In the genomic region with DNA sequence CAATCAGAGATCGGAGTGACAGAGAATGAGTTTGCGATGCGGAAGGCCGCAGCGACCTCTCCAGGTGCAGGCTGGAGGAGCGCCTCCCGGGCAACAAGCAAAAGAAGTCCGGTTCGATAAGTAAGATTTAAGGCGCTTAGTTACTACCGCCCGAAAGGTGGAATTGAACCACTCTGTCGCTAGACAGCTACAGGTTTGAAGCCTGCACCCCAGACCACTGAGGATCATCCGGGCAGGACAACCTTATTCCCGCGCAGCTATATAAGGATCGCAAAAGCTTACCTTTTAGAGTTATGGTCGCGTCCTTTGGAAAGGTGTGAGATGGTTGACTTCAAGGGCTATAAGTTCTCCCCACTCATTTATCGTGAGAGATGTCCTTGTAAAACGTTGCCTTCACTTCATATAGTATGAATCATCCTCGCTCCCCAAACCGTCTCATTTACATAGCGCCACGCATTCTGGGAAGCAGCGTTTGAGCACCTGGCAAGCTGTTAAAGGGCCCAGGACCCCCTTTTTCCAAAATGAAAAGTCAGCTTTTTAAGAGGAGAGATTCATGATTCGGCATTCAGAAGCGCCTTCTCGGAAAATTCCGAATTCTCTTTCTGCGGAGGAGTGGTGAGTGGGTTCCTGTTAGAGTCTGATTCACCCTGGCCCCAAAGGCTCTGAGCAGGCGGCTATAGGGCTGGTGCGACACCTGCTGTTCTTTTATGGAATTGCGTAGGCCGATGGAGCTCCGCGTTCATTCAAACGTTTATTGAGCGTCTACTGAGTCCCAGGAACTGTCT, we compare ENCODE assay signal across 1 cellular context.
A peak's percentile ranks its signal among the peaks of the same experiment; 100 is the strongest.
TF ChIP-seq lines count a peak whose summit lies in the region.

No MANE protein-coding gene starts in this region.

TF ChIP-seq in K562, 482 proteins besides CTCF, POLR2A, EP300 and RAD21 (continued from another document and continues in another):
- TF ChIP-seq, protein P1, sequence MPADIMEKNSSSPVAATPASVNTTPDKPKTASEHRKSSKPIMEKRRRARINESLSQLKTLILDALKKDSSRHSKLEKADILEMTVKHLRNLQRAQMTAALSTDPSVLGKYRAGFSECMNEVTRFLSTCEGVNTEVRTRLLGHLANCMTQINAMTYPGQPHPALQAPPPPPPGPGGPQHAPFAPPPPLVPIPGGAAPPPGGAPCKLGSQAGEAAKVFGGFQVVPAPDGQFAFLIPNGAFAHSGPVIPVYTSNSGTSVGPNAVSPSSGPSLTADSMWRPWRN (IDR thresholded peaks at IDR 0.05; ENCODE audit: low read depth), result no peak
- TF ChIP-seq KLF16 (IDR thresholded peaks at IDR 0.05) (peak; percentile 63; the same call in 1 of the 2 replicates), HDAC1 (IDR thresholded peaks at IDR 0.05) (peak in 1 of 2 experiments; percentile 17; a peak in 1 of 4 replicates), TSHZ1 (CRISPR knock-in tag; IDR thresholded peaks at IDR 0.05) (no peak), MAFG (tag; conservative IDR thresholded peaks at IDR 0.05) (peak; percentile 77), ILF3 (IDR thresholded peaks at IDR 0.05; ENCODE audit: borderline replicate concordance) (no peak), PYGO2 (tag; IDR thresholded peaks at IDR 0.05) (no peak), NR2C2 (CRISPR knock-in tag; IDR thresholded peaks at IDR 0.05) (no peak), NR2C2 (tag; IDR thresholded peaks at IDR 0.05) (peak; percentile 53; the same call in 1 of the 2 replicates), ZBTB7A (IDR thresholded peaks at IDR 0.05; ENCODE audit: borderline replicate concordance, control insufficient read depth, low read depth, low read length) (no peak), GABPB1 (CRISPR knock-in tag; IDR thresholded peaks at IDR 0.05) (peak; percentile 60; the same call in 1 of the 2 replicates), CREM (IDR thresholded peaks at IDR 0.05; ENCODE audit: low read depth) (peak; percentile 44), SP1 (CRISPR knock-in tag; IDR thresholded peaks at IDR 0.05) (peak; percentile 85), L3MBTL2 (IDR thresholded peaks at IDR 0.05) (peak; percentile 66), CXXC5 (CRISPR knock-in tag; IDR thresholded peaks at IDR 0.05) (peak; percentile 44), JUN (IDR thresholded peaks at IDR 0.05; ENCODE audit: borderline replicate concordance, low read depth, low read length) (peak; percentile 22; the same call in 1 of the 2 replicates), JUN (CRISPR knock-in tag; IDR thresholded peaks at IDR 0.05; ENCODE audit: borderline replicate concordance) (0 out of 2 replicates have a peak, but pooled peaks have one; percentile 11), CCNT2 (IDR thresholded peaks at IDR 0.05; ENCODE audit: borderline replicate concordance, extremely low read depth, insufficient read length, low read depth, low read length) (no peak), USF2 (CRISPR knock-in tag; IDR thresholded peaks at IDR 0.05) (no peak), ZBED1 (IDR thresholded peaks at IDR 0.05) (peak; percentile 27; the same call in 1 of the 2 replicates), NBN (IDR thresholded peaks at IDR 0.05; ENCODE audit: low read depth) (peak; percentile 66), CTBP1 (IDR thresholded peaks at IDR 0.05; ENCODE audit: borderline replicate concordance) (peak; percentile 92), MTA3 (IDR thresholded peaks at IDR 0.05; ENCODE audit: borderline replicate concordance) (peak; percentile 66), RBFOX2 (IDR thresholded peaks at IDR 0.05; ENCODE audit: low read depth, low read length) (peak; percentile 49; the same call in 1 of the 2 replicates), HNRNPH1 (optimal IDR thresholded peaks at IDR 0.05; ENCODE audit: low read depth, low read length) (no peak), NR4A1 (CRISPR knock-in tag; IDR thresholded peaks at IDR 0.05) (no peak), NR4A1 (tag; IDR thresholded peaks at IDR 0.05) (0 out of 2 replicates have a peak, but pooled peaks have one; percentile 15), TARDBP (IDR thresholded peaks at IDR 0.05) (peak; percentile 73), TCF7 (IDR thresholded peaks at IDR 0.05; ENCODE audit: borderline replicate concordance) (peak; percentile 67; the same call in 1 of the 2 replicates), HEY1 (CRISPR knock-in tag; IDR thresholded peaks at IDR 0.05; ENCODE audit: borderline replicate concordance) (peak; percentile 64; the same call in 1 of the 2 replicates), ELF1 (tag; IDR thresholded peaks at IDR 0.05) (peak; percentile 30), PRDM10 (IDR thresholded peaks at IDR 0.05; ENCODE audit: partially characterized antibody) (peak; percentile 40), EHMT2 (IDR thresholded peaks at IDR 0.05) (no peak), JUNB (CRISPR knock-in tag; conservative IDR thresholded peaks at IDR 0.05) (no peak), ZNF174 (CRISPR knock-in tag; IDR thresholded peaks at IDR 0.05) (no peak), ZFP36 (IDR thresholded peaks at IDR 0.05; ENCODE audit: low read depth, low read length, partially characterized antibody) (peak; percentile 5)
- TF ChIP-seq, protein P2, sequence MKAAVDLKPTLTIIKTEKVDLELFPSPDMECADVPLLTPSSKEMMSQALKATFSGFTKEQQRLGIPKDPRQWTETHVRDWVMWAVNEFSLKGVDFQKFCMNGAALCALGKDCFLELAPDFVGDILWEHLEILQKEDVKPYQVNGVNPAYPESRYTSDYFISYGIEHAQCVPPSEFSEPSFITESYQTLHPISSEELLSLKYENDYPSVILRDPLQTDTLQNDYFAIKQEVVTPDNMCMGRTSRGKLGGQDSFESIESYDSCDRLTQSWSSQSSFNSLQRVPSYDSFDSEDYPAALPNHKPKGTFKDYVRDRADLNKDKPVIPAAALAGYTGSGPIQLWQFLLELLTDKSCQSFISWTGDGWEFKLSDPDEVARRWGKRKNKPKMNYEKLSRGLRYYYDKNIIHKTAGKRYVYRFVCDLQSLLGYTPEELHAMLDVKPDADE (conservative IDR thresholded peaks at IDR 0.05; ENCODE audit: control insufficient read depth, low read depth, low read length), result peak; percentile 80
- TF ChIP-seq, protein P3, sequence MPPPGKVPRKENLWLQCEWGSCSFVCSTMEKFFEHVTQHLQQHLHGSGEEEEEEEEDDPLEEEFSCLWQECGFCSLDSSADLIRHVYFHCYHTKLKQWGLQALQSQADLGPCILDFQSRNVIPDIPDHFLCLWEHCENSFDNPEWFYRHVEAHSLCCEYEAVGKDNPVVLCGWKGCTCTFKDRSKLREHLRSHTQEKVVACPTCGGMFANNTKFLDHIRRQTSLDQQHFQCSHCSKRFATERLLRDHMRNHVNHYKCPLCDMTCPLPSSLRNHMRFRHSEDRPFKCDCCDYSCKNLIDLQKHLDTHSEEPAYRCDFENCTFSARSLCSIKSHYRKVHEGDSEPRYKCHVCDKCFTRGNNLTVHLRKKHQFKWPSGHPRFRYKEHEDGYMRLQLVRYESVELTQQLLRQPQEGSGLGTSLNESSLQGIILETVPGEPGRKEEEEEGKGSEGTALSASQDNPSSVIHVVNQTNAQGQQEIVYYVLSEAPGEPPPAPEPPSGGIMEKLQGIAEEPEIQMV (tag; conservative IDR thresholded peaks at IDR 0.05; ENCODE audit: low read depth), result no peak; the same call in 1 of the 2 replicates
- TF ChIP-seq, protein P4, sequence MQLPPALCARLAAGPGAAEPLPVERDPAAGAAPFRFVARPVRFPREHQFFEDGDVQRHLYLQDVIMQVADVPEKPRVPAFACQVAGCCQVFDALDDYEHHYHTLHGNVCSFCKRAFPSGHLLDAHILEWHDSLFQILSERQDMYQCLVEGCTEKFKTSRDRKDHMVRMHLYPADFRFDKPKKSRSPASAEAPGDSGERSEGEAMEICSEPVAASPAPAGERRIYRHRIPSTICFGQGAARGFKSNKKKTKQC (CRISPR knock-in tag; IDR thresholded peaks at IDR 0.05), result peak; percentile 15; the same call in 1 of the 2 replicates
- TF ChIP-seq, protein P5, sequence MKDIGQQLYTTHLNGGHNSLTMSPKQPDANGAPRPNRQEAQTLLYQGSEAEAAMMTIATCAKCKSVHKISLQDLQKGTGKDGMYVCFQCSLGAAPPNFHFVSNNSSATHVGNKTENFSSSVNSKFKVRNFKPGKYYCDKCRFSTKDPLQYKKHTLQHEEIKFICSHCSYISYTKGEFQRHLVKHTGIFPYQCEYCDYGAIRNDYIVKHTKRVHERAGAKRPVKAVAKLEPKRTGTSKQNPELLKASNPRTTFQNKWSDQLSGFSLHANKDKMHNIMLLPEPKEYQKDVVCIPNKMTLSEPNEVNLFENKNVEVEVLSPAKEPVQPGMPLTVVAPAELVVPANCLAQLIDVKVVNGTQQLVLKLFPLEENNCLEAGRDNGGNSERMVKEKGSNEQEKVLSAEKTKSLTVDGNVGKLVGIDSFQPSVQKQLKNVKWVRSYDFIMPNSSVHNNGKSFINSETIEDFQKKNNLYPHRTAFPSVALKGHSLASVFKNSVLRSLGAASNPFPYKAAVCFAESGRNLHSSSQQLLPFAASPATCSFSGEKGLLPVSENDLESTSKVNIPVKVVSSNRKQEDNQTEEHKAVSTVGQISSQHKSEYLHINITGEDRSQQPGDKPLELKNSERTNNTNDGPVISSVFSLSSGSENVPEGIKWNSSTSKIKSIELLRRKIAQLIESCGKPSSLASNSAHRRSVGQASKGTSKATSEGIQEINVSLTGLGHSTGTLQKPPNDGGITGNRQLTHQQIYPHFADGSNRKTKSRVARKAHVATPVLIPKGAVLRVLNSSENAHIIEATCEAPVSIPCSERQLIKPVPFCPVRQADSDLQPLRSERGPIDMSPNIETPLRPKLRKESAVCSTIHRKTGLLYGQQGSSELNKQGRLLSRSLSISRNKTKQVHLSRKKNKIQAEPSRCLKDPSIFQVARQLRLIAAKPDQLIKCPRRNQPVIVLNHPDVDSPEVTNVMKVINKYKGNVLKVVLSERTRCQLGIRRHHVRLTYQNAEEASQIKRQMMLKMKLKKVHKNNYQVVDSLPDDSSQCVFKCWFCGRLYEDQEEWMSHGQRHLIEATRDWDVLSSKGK (CRISPR knock-in tag; IDR thresholded peaks at IDR 0.05), result 0 out of 2 replicates have a peak, but pooled peaks have one; percentile 15
- TF ChIP-seq, protein P6, sequence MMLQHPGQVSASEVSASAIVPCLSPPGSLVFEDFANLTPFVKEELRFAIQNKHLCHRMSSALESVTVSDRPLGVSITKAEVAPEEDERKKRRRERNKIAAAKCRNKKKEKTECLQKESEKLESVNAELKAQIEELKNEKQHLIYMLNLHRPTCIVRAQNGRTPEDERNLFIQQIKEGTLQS (IDR thresholded peaks at IDR 0.05), result peak; percentile 51; the same call in 1 of the 2 replicates
- TF ChIP-seq, protein P6 (CRISPR knock-in tag; conservative IDR thresholded peaks at IDR 0.05), result no peak; the same call in 1 of the 2 replicates
